In genomic region chr4:113955948-113956347, GRCh38 we compare ENCODE assay signal across 17 cellular contexts. TPM values are rescaled to one million over a fixed set of nuclear protein-coding genes. Genes with fewer than 3 reads are reported as not detected.
DNase-seq lines count a peak whose midpoint lies in the region; ATAC-seq and TF ChIP-seq lines count a peak whose summit lies in the region.
"Had no signal": no experiment of that assay in that cellular context is flagged by ENCODE, and none has a peak within 500 bp of the region (broad histone marks: within the 10 kb centered on the region; RNA-seq: fewer than 3 reads in every experiment).

No MANE protein-coding gene starts in this region.

- peaks cover 14% of the 10 kb centered on the region for H3K4me1 ChIP-seq in upper lobe of right lung
- H3K4me1 ChIP-seq: neural progenitor cell had no signal

- TF ChIP-seq CTCF in fibroblast of villous mesenchyme (IDR thresholded peaks at IDR 0.05; ENCODE audit: insufficient read depth, low read depth, low read length) (no peak), upper lobe of right lung (IDR thresholded peaks at IDR 0.05) (no peak)

- no peak overlapping the region for H3K27ac ChIP-seq in upper lobe of right lung
- H3K27ac ChIP-seq: neural progenitor cell, right atrium auricular region had no signal

- no peaks in the 10 kb centered on the region for H3K9me3 ChIP-seq in upper lobe of right lung
- H3K9me3 ChIP-seq: right atrium auricular region had no signal

- H3K27me3 ChIP-seq in upper lobe of right lung = no peaks in the 10 kb centered on the region
- H3K27me3 ChIP-seq: neural progenitor cell, right atrium auricular region had no signal

- peak overlapping the region; percentile 4 for H3K4me3 ChIP-seq in fibroblast of villous mesenchyme (ENCODE audit: low read depth, low read length)
- H3K4me3 ChIP-seq in upper lobe of right lung = no peak overlapping the region
- H3K4me3 ChIP-seq: neural progenitor cell, right atrium auricular region had no signal

- peak; percentile 61 for ATAC-seq in GM18511 (IDR thresholded peaks at IDR 0.05; ENCODE audit: unreplicated experiment)
- peak; percentile 72 for ATAC-seq in GM21717 (IDR thresholded peaks at IDR 0.05; ENCODE audit: unreplicated experiment)
- ATAC-seq in HG03558 (IDR thresholded peaks at IDR 0.05; ENCODE audit: extremely low read depth, unreplicated experiment) = peak; percentile 37
- ATAC-seq in upper lobe of right lung = no peak

- no peaks in the 10 kb centered on the region for H3K36me3 ChIP-seq in upper lobe of right lung
- H3K36me3 ChIP-seq: neural progenitor cell, right atrium auricular region had no signal

- DNase-seq in fibroblast of villous mesenchyme (ENCODE audit: low read depth) (peak; percentile 57), upper lobe of right lung (no peak), NCI-H1105 treated with DMSO at 0.1 percent for 48 hours (lab: John Stamatoyannopoulos, UW) (no peak), pons (ENCODE audit: low spot score) (no peak), RKO (ENCODE audit: low spot score) (no peak)
- DNase-seq: activated CD4-positive, CD25-positive, alpha-beta regulatory T cell; activated gamma-delta T cell treated with Interleukin-2 at 50 U/mL for 16 hours; anterior cingulate cortex; MV-4-11; NCI-H2107; NCI-H748 treated with DMSO at 0.1 percent for 48 hours had no signal

- intact Hi-C loops in upper lobe of right lung (cut with DNase I) = no loop called here

RNA-seq across cellular contexts. Expression of gene ARSJ, which starts 23.5 kb away (rescaled TPM):
- 49.3 and 69.5 TPM in 2 replicates for total RNA-seq in fibroblast of villous mesenchyme
- 13.6 TPM for total RNA-seq in upper lobe of right lung
- total RNA-seq: T-helper 1 cell treated with Interleukin-12 subunit alpha and Interleukin-12 subunit beta and Interleukin-4 antibody, amounts not matched to agents 30 ng/mL and 1 ng/mL, for 36 hours had no signal
